Comparison of ENCODE assay signal across 18 cellular contexts in genomic region chr17:82282239-82283207, GRCh38. TPM values are rescaled to one million over a fixed set of nuclear protein-coding genes. Genes with fewer than 3 reads are reported as not detected.
DNase-seq lines count a peak whose midpoint lies in the region; ATAC-seq and TF ChIP-seq lines count a peak whose summit lies in the region.
"Had no signal": no experiment of that assay in that cellular context is flagged by ENCODE, and none has a peak within 500 bp of the region (broad histone marks: within the 10 kb centered on the region; RNA-seq: fewer than 3 reads in every experiment).

No MANE protein-coding gene starts in this region.

- no peaks in the 10 kb centered on the region for H3K9me2 ChIP-seq in PC-9 (ENCODE audit: insufficient read depth)
- no peaks in the 10 kb centered on the region for H3K9me2 ChIP-seq in GM23338 (ENCODE audit: insufficient read depth)

- H3K9me3 Mint-ChIP-seq in osteocyte (ENCODE audit: unreplicated experiment), result no peaks in the 10 kb centered on the region
- no peaks in the 10 kb centered on the region; the same call in 2 of the 3 replicates for H3K9me3 Mint-ChIP-seq in GM23338
- H3K9me3 Mint-ChIP-seq: IgD-negative memory B cell; naive B cell; stimulated activated memory B cell treated with anti-CD40 and anti-IgM and Interleukin-4, amounts not matched to agents 10 μg/mL and 1 μg/mL and 100 μg/mL, for 72 hours had no signal

- intact Hi-C loops in PC-9 (cut with micrococcal nuclease; ENCODE audit: unreplicated experiment), result loop anchor here (10.0 kb wide), 1 partner anchor 52 kb away; the partner anchor contains the start of gene SECTM1

- H2BK120ac ChIP-seq in mesendoderm (ENCODE audit: low read depth, low read length), result no peak overlapping the region

- no peaks in the 10 kb centered on the region for H3K79me1 ChIP-seq in mesendoderm (ENCODE audit: low read length)

- H3K4me1 Mint-ChIP-seq in osteocyte (ENCODE audit: unreplicated experiment) (peaks cover 26% of the 10 kb centered on the region), GM23338 (peaks cover 22% of the 10 kb centered on the region)

- H3K18ac ChIP-seq in mesendoderm (ENCODE audit: low read length), result no peak overlapping the region

- H3K9ac ChIP-seq in mesendoderm (ENCODE audit: low read length), result no peak overlapping the region

- H3K23ac ChIP-seq in mesendoderm (ENCODE audit: low read length), result no peak overlapping the region

- DNase-seq in BE2C (peak; percentile 43), PC-9 (peak; percentile 73 to 76), epithelial cell of esophagus (ENCODE audit: low read depth) (peak; percentile 52), osteoblast (ENCODE audit: insufficient read length, low spot score, missing footprints) (peak; percentile 91), mesendoderm (no peak), osteocyte (ENCODE audit: extremely low spot score, unreplicated experiment) (no peak), GM23338 (ENCODE audit: low spot score) (no peak)
- no peak for DNase-seq in stimulated activated CD4-positive, alpha-beta T cell treated with anti-CD3 and anti-CD28 coated beads, Interleukin-4, amount 100 ng/mL, for 4 hours
- DNase-seq: activated CD8-positive, alpha-beta T cell treated with anti-CD3 and anti-CD28 coated beads, Interleukin-2, amount 10 ng/mL, durations not matched to agents 7 days and 5 days; naive B cell; NCI-H1048; NK-92 treated with Interleukin-12 subunit alpha and Interleukin-12 subunit beta, amount 100 ng/mL, for 24 hours had no signal

- no peak overlapping the region for H3K4ac ChIP-seq in mesendoderm (ENCODE audit: low read depth, low read length)

- no peak overlapping the region for H4K5ac ChIP-seq in mesendoderm (ENCODE audit: low read length)

- CTCF ChIA-PET in PC-9 (lab: Charles Lee), result interaction anchor here (0.7 kb wide), 1 partner anchor 85 kb away, joined by 4 read pairs; no protein-coding TSS in a partner anchor

- no peak overlapping the region for H2BK5ac ChIP-seq in mesendoderm (ENCODE audit: low read length)

- no peak for ATAC-seq in GM23338

- H3K36me3 ChIP-seq in BE2C, result no peaks in the 10 kb centered on the region
- H3K36me3 ChIP-seq in PC-9 (ENCODE audit: low read depth), result no peaks in the 10 kb centered on the region
- no peaks in the 10 kb centered on the region for H3K36me3 ChIP-seq in osteoblast (ENCODE audit: insufficient read depth, low read length)
- H3K36me3 ChIP-seq in mesendoderm (ENCODE audit: control insufficient read depth, insufficient read depth, low read length), result no peaks in the 10 kb centered on the region
- H3K36me3 ChIP-seq in GM23338 (ENCODE audit: insufficient read depth), result no peaks in the 10 kb centered on the region
- H3K36me3 ChIP-seq: cardiac muscle cell, SJCRH30, uterus had no signal

- H4K20me1 ChIP-seq in PC-9 (ENCODE audit: insufficient read depth), result no peaks in the 10 kb centered on the region
- no peaks in the 10 kb centered on the region for H4K20me1 ChIP-seq in osteoblast (ENCODE audit: insufficient read depth, low read length)
- 0 out of 2 replicates have a peak, but pooled peaks cover 5% of the 10 kb centered on the region for H4K20me1 ChIP-seq in GM23338 (replicated peaks; ENCODE audit: insufficient read depth)

- TF ChIP-seq CTCF in BE2C (IDR thresholded peaks at IDR 0.05; ENCODE audit: low read depth, low read length), result no peak
- no peak for TF ChIP-seq CTCF in PC-9 (conservative IDR thresholded peaks at IDR 0.05)
- TF ChIP-seq CTCF in epithelial cell of esophagus (IDR thresholded peaks at IDR 0.05; ENCODE audit: insufficient read depth, low read depth, low read length, missing control alignments), result no peak
- no peak for TF ChIP-seq CTCF in osteoblast (IDR thresholded peaks at IDR 0.05; ENCODE audit: extremely low read depth, low read depth, low read length)
- no peak for TF ChIP-seq CTCF in osteocyte (IDR thresholded peaks at IDR 0.05)
- no peak for TF ChIP-seq CTCF in GM23338 (conservative IDR thresholded peaks at IDR 0.05; ENCODE audit: low read depth in 2 of 2)

- no peak overlapping the region for H2BK15ac ChIP-seq in mesendoderm (replicated peaks; ENCODE audit: low read depth)

- H3K4me2 ChIP-seq in PC-9 (peak overlapping the region; percentile 70), osteoblast (ENCODE audit: insufficient read depth, low read length) (peak overlapping the region; percentile 32), mesendoderm (ENCODE audit: low read length) (no peak overlapping the region), GM23338 (no peak overlapping the region)

- H3K27me3 ChIP-seq in BE2C (no peaks in the 10 kb centered on the region), PC-9 (ENCODE audit: insufficient read depth, low read depth) (no peaks in the 10 kb centered on the region), osteoblast (ENCODE audit: insufficient read depth, low read length) (no peaks in the 10 kb centered on the region), mesendoderm (ENCODE audit: insufficient read depth, low read length, poor library complexity) (no peaks in the 10 kb centered on the region), GM23338 (ENCODE audit: insufficient read depth) (no peaks in the 10 kb centered on the region)
- H3K27me3 ChIP-seq: cardiac muscle cell, SJCRH30, uterus had no signal

- H3K4me3 Mint-ChIP-seq in osteocyte (ENCODE audit: unreplicated experiment) (no peak overlapping the region), GM23338 (no peak overlapping the region)
- H3K4me3 Mint-ChIP-seq: activated CD8-positive, alpha-beta T cell treated with anti-CD3 and anti-CD28 coated beads, Interleukin-2, amount 10 ng/mL, durations not matched to agents 7 days and 5 days; IgD-negative memory B cell; naive B cell; stimulated activated memory B cell treated with anti-CD40 and anti-IgM and Interleukin-4, amounts not matched to agents 10 μg/mL and 1 μg/mL and 100 μg/mL, for 72 hours had no signal

- no peak overlapping the region for H2AK5ac ChIP-seq in mesendoderm (ENCODE audit: low read length)

- H3K27ac ChIP-seq in PC-9 (peak overlapping the region; percentile 90), osteoblast (ENCODE audit: low read depth, low read length) (peak overlapping the region; percentile 26), mesendoderm (ENCODE audit: low read depth, low read length) (no peak overlapping the region), GM23338 (ENCODE audit: low read depth) (no peak overlapping the region)
- H3K27ac ChIP-seq: cardiac muscle cell, uterus had no signal

- H3K4me3 ChIP-seq in BE2C (ENCODE audit: low read depth, low read length), result no peak overlapping the region
- no peak overlapping the region; the same call in 1 of the 2 replicates for H3K4me3 ChIP-seq in PC-9
- no peak overlapping the region for H3K4me3 ChIP-seq in epithelial cell of esophagus (ENCODE audit: low read length)
- no peak overlapping the region for H3K4me3 ChIP-seq in osteoblast (ENCODE audit: insufficient read depth, low read length)
- H3K4me3 ChIP-seq in mesendoderm (ENCODE audit: low read length), result no peak overlapping the region
- H3K4me3 ChIP-seq in GM23338, result no peak overlapping the region
- H3K4me3 ChIP-seq: cardiac muscle cell, SJCRH30, uterus had no signal

- no peaks in the 10 kb centered on the region for H3K27me3 Mint-ChIP-seq in osteocyte (ENCODE audit: unreplicated experiment)
- peaks cover 13% of the 10 kb centered on the region for H3K27me3 Mint-ChIP-seq in GM23338 (ENCODE audit: insufficient read depth, low read depth, poor library complexity)
- H3K27me3 Mint-ChIP-seq: IgD-negative memory B cell had no signal

- no peaks in the 10 kb centered on the region for H3K36me3 Mint-ChIP-seq in osteocyte (ENCODE audit: unreplicated experiment)
- H3K36me3 Mint-ChIP-seq in GM23338 (ENCODE audit: low read depth), result no peaks in the 10 kb centered on the region; the same call in 2 of the 3 replicates
- H3K36me3 Mint-ChIP-seq: IgD-negative memory B cell; naive B cell; stimulated activated memory B cell treated with anti-CD40 and anti-IgM and Interleukin-4, amounts not matched to agents 10 μg/mL and 1 μg/mL and 100 μg/mL, for 72 hours had no signal

- H2AFZ ChIP-seq in PC-9, result no peak overlapping the region
- no peak overlapping the region for H2AFZ ChIP-seq in osteoblast (ENCODE audit: low read length)
- H2AFZ ChIP-seq in GM23338, result no peak overlapping the region

- peaks cover 34% of the 10 kb centered on the region for H3F3A ChIP-seq in PC-9 (ENCODE audit: insufficient read depth, low read depth)
- 0 out of 2 replicates have a peak, but pooled peaks cover 10% of the 10 kb centered on the region for H3F3A ChIP-seq in GM23338 (replicated peaks; ENCODE audit: low read depth)

- H3K4me1 ChIP-seq in BE2C (peaks cover 23% of the 10 kb centered on the region), PC-9 (replicated peaks; ENCODE audit: insufficient read depth) (peaks cover 48% of the 10 kb centered on the region), osteoblast (ENCODE audit: insufficient read depth, low read length) (peaks cover 22% of the 10 kb centered on the region), mesendoderm (ENCODE audit: control insufficient read depth, low read depth, low read length) (peaks cover 3% of the 10 kb centered on the region), GM23338 (ENCODE audit: insufficient read depth) (peaks cover 4% of the 10 kb centered on the region; the same call in 1 of the 2 replicates)
- H3K4me1 ChIP-seq: uterus had no signal

- BruUV-seq in PC-9 (replicated peaks; lab: Mats Ljungman, UMichigan), result TSS peak; percentile 90

- no peaks in the 10 kb centered on the region for H3K79me2 ChIP-seq in PC-9 (ENCODE audit: low read depth)
- no peaks in the 10 kb centered on the region for H3K79me2 ChIP-seq in osteoblast (ENCODE audit: insufficient read depth, low read length)
- no peaks in the 10 kb centered on the region for H3K79me2 ChIP-seq in mesendoderm (ENCODE audit: control insufficient read depth, insufficient read depth, low read length)
- no peaks in the 10 kb centered on the region for H3K79me2 ChIP-seq in GM23338 (replicated peaks; ENCODE audit: insufficient read depth)

- POLR2A ChIA-PET in PC-9 (lab: Charles Lee; ENCODE audit: unreplicated experiment), result interaction anchor here (0.6 to 2.4 kb wide), 3 partner anchors 10 to 145 kb away, joined by 6 to 18 read pairs (median 8); no protein-coding TSS in a partner anchor

- H3K27ac Mint-ChIP-seq in osteocyte (ENCODE audit: unreplicated experiment), result no peak overlapping the region
- no peak overlapping the region for H3K27ac Mint-ChIP-seq in GM23338
- H3K27ac Mint-ChIP-seq: activated CD8-positive, alpha-beta T cell treated with anti-CD3 and anti-CD28 coated beads, Interleukin-2, amount 10 ng/mL, durations not matched to agents 7 days and 5 days; IgD-negative memory B cell; naive B cell; stimulated activated memory B cell treated with anti-CD40 and anti-IgM and Interleukin-4, amounts not matched to agents 10 μg/mL and 1 μg/mL and 100 μg/mL, for 72 hours had no signal

- no peak overlapping the region for H4K8ac ChIP-seq in mesendoderm (ENCODE audit: low read depth, low read length)

- H3K56ac ChIP-seq in mesendoderm (ENCODE audit: low read length), result no peak overlapping the region

- H3K9me3 ChIP-seq in BE2C (no peaks in the 10 kb centered on the region), PC-9 (ENCODE audit: insufficient read depth, low read depth) (no peaks in the 10 kb centered on the region), osteoblast (ENCODE audit: low read depth, low read length) (no peaks in the 10 kb centered on the region)
- H3K9me3 ChIP-seq: SJCRH30, uterus had no signal

- WGBS in mesendoderm (ENCODE audit: extremely low coverage, insufficient coverage, low lambda C conversion rate), result no CpG with 5 or more reads among the region's 25 CpGs

RNA-seq across cellular contexts. Expression of gene CSNK1D, which starts 9.0 kb away (rescaled TPM):
- polyA plus RNA-seq in BE2C (2012; ENCODE audit: insufficient read depth, insufficient read length, low read depth), result 264 TPM
- total RNA-seq in PC-9 (2021) (151 and 181 TPM in 2 replicates), osteoblast (45.4 and 50.3 TPM in 2 replicates), osteocyte (118 and 124 TPM in 2 replicates)
- 76.4 TPM for polyA plus RNA-seq in mesendoderm (2013, experiment 1 of 2)
- polyA plus RNA-seq in mesendoderm (2013, experiment 2 of 2), result 75.9 TPM
- total RNA-seq in GM23338 (2014; rRNA removed; shearing (Covaris generic)), result 48.4 and 66.4 TPM in 2 replicates
- polyA plus RNA-seq in GM23338 (2016; fragmentation: Nextera tagmentation; extraction: Ambion mirVana), result 43.5 and 55.3 TPM in 2 replicates

RNA-seq across cellular contexts. Expression of gene CD7, which starts 34.9 kb away (rescaled TPM):
- 0.46 TPM for polyA plus RNA-seq in BE2C (2012; ENCODE audit: insufficient read depth, insufficient read length, low read depth)
- 0.48 and 0.68 TPM in 2 replicates for total RNA-seq in PC-9 (2021)
- total RNA-seq in osteoblast, result not detected in 2 replicates
- 0.34 TPM for polyA plus RNA-seq in mesendoderm (2013, experiment 1 of 2)
- 0.39 TPM for polyA plus RNA-seq in mesendoderm (2013, experiment 2 of 2)
- 1.0 TPM in 2 replicates for total RNA-seq in osteocyte
- total RNA-seq in GM23338 (2014; rRNA removed; shearing (Covaris generic)), result 0.42 and 0.58 TPM in 2 replicates
- polyA plus RNA-seq in GM23338 (2016; fragmentation: Nextera tagmentation; extraction: Ambion mirVana), result 0.44 TPM in 1 of 2 replicates, not detected in the other
- total RNA-seq: cardiac muscle cell, kidney epithelial cell had no signal

RNA-seq across cellular contexts. Expression of gene SECTM1, which starts 51.0 kb away (rescaled TPM):
- polyA plus RNA-seq in BE2C (2012; ENCODE audit: insufficient read depth, insufficient read length, low read depth), result 0.42 TPM
- total RNA-seq in PC-9 (2021) (3.6 and 6.3 TPM in 2 replicates), osteoblast (5.8 and 11.5 TPM in 2 replicates), osteocyte (24.1 and 28.6 TPM in 2 replicates)
- 0.03 TPM for polyA plus RNA-seq in mesendoderm (2013, experiment 1 of 2)
- 0.01 TPM for polyA plus RNA-seq in mesendoderm (2013, experiment 2 of 2)
- 0.16 and 1.3 TPM in 2 replicates for total RNA-seq in GM23338 (2014; rRNA removed; shearing (Covaris generic))
- polyA plus RNA-seq in GM23338 (2016; fragmentation: Nextera tagmentation; extraction: Ambion mirVana), result 0.21 TPM in 1 of 2 replicates, not detected in the other
- total RNA-seq: cardiac muscle cell, kidney epithelial cell had no signal
- polyA plus RNA-seq: cardiac muscle cell had no signal

RNA-seq across cellular contexts. Expression of gene SLC16A3, which starts 53.7 kb away (rescaled TPM):
- 1.7 TPM for polyA plus RNA-seq in BE2C (2012; ENCODE audit: insufficient read depth, insufficient read length, low read depth)
- total RNA-seq in PC-9 (2021) (157 and 198 TPM in 2 replicates), osteoblast (129 and 222 TPM in 2 replicates), osteocyte (12.9 and 18.1 TPM in 2 replicates)
- 1.9 TPM for polyA plus RNA-seq in mesendoderm (2013, experiment 1 of 2)
- 1.6 TPM for polyA plus RNA-seq in mesendoderm (2013, experiment 2 of 2)
- 10.6 and 14.4 TPM in 2 replicates for total RNA-seq in GM23338 (2014; rRNA removed; shearing (Covaris generic))
- polyA plus RNA-seq in GM23338 (2016; fragmentation: Nextera tagmentation; extraction: Ambion mirVana), result 2.9 and 3.5 TPM in 2 replicates

Comparison
In these comparisons a context has a peak if more than half of its experiments do, and no peak if none do; other contexts are left out.
1. DNase-seq: peak in BE2C (single experiment), PC-9 (2 of 2), epithelial cell of esophagus (single experiment) and osteoblast (single experiment); none in mesendoderm (single experiment), osteocyte (single experiment), GM23338 (single experiment) and stimulated activated CD4-positive, alpha-beta T cell treated with anti-CD3 and anti-CD28 coated beads, Interleukin-4, amount 100 ng/mL, for 4 hours (0 of 2).
2. H3K27ac ChIP-seq: peak in PC-9 (single experiment) and osteoblast (single experiment); none in mesendoderm (single experiment) and GM23338 (single experiment).
3. H3K4me2 ChIP-seq: peak in PC-9 (single experiment) and osteoblast (single experiment); none in mesendoderm (single experiment) and GM23338 (single experiment).